ENCODE assay signal across 8 cellular contexts in the genomic region with DNA sequence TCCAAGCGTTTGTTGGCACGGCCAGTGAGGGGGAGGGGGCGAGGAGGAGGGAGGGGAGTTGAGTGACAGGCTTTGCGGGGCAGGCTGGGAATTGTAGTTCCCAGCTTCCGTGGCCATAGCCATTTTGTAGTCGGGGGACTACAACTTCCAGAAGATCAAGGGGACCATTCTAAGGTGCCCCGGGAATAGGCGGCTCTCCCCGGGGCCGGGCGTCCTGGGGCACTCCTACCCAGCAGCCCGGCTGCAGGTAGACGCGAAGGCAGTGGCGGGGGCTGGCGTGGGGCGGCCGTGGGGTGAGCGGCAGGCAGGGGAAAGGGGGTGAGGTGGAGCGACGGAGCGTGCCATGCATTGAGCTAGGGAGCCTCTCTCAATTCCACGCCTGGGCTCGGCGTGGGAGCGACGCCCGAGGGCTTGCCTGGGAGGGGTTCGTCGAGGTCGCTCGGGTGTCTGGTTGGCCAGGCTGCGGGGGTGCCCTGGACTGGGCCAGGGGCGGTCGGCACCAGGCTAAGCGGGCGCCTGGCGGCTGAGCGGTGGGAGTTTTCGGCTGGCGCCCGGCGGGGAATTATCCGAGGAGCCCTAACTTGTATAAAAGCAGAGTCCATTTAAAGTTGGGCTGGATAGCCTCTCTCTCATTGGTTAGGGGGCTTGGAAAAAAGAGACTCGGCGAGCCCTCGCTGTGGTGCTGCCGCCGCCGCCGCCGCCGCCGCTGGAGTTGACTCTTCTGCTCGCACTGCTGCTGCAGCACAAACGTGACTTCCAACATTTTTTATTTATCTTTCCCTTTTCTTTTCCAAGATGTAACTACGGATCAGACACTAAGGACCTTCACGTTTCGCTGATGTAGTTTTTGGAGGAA. TPM values are rescaled to one million over a fixed set of nuclear protein-coding genes. Genes with fewer than 3 reads are reported as not detected.
DNase-seq lines count a peak whose midpoint lies in the region; ATAC-seq and TF ChIP-seq lines count a peak whose summit lies in the region.

A gene (plus strand): TSS at position 709 of the 856 bp plus-strand sequence. CDS start 471 bp downstream, outside the sequence.

- peaks cover 23% of the 10 kb centered on the region for H3K4me1 Mint-ChIP-seq in activated naive CD4-positive, alpha-beta T cell treated with anti-CD3 and anti-CD28 coated beads, Interleukin-2, amount 10 ng/mL, durations not matched to agents 7 days and 5 days

- peak within 1 kb of the TSS; percentile 97 for H3K27ac Mint-ChIP-seq in activated naive CD4-positive, alpha-beta T cell treated with anti-CD3 and anti-CD28 coated beads, Interleukin-2, amount 10 ng/mL, durations not matched to agents 7 days and 5 days

- DNase-seq in GM06990 (ENCODE audit: extremely low read depth, insufficient read length) (peak; percentile 96), NCI-H1048 (lab: John Stamatoyannopoulos, UW) (peak; percentile 94), SK-N-MC (ENCODE audit: low read depth, low spot score) (no peak), non-pigmented ciliary epithelial cell (ENCODE audit: low read depth) (peak; percentile 92), substantia nigra (lab: John Stamatoyannopoulos, UW) (peak; percentile 83 to 100 (median 96))
- peak; percentile 99 for DNase-seq in activated naive CD4-positive, alpha-beta T cell treated with anti-CD3 and anti-CD28 coated beads, Interleukin-2, amount 10 ng/mL, durations not matched to agents 7 days and 5 days

- H3K9me3 Mint-ChIP-seq in activated naive CD4-positive, alpha-beta T cell treated with anti-CD3 and anti-CD28 coated beads, Interleukin-2, amount 10 ng/mL, durations not matched to agents 7 days and 5 days: no peaks in the 10 kb centered on the region

- peaks cover 0 to 44% (median 2%) of the 10 kb centered on the region in 3 donors for H3K4me1 ChIP-seq in gastroesophageal sphincter

- peaks cover 9% of the 10 kb centered on the region for H3K27me3 Mint-ChIP-seq in activated naive CD4-positive, alpha-beta T cell treated with anti-CD3 and anti-CD28 coated beads, Interleukin-2, amount 10 ng/mL, durations not matched to agents 7 days and 5 days

- CTCF ChIA-PET in activated naive CD4-positive, alpha-beta T cell treated with anti-CD3 and anti-CD28 coated beads, Interleukin-2, amount 10 ng/mL, durations not matched to agents 7 days and 5 days (lab: Charles Lee): interaction anchor here (0.6 to 0.8 kb wide), 2 partner anchors 218 to 1189 kb away, joined by 3 read pairs; no protein-coding TSS in a partner anchor

- peak; percentile 55 for ATAC-seq in HG02571 (IDR thresholded peaks at IDR 0.05; ENCODE audit: unreplicated experiment)
- ATAC-seq in gastroesophageal sphincter: peak; percentile 87

- peak; percentile 71 to 79 for TF ChIP-seq POLR2A in gastroesophageal sphincter (IDR thresholded peaks at IDR 0.05)

- no peaks in the 10 kb centered on the region for H3K9me3 ChIP-seq in SK-N-MC (ENCODE audit: low read depth, low read length)
- H3K9me3 ChIP-seq in gastroesophageal sphincter: no peaks in the 10 kb centered on the region

- H3K27me3 ChIP-seq in GM06990 (replicated peaks; ENCODE audit: control insufficient read depth, insufficient read depth, low read length) (no peaks in the 10 kb centered on the region), gastroesophageal sphincter (no peaks in the 10 kb centered on the region)

- peaks cover 11% of the 10 kb centered on the region for H3K36me3 Mint-ChIP-seq in activated naive CD4-positive, alpha-beta T cell treated with anti-CD3 and anti-CD28 coated beads, Interleukin-2, amount 10 ng/mL, durations not matched to agents 7 days and 5 days

- H3K9ac ChIP-seq in SK-N-MC (ENCODE audit: insufficient read length): peak within 1 kb of the TSS; percentile 93

- peak within 1 kb of the TSS; percentile 98 for H3K4me3 Mint-ChIP-seq in activated naive CD4-positive, alpha-beta T cell treated with anti-CD3 and anti-CD28 coated beads, Interleukin-2, amount 10 ng/mL, durations not matched to agents 7 days and 5 days

- TF ChIP-seq CTCF in GM06990 (IDR thresholded peaks at IDR 0.05; ENCODE audit: insufficient read depth, low read length, poor library complexity, severe bottlenecking) (no peak), gastroesophageal sphincter (IDR thresholded peaks at IDR 0.05) (peak in 3 of 4 experiments; percentile 16 to 37 (median 25))

- TF ChIP-seq EP300 in gastroesophageal sphincter (IDR thresholded peaks at IDR 0.05): no peak

- WGBS in gastroesophageal sphincter (ENCODE audit: low coverage in 1 of 2), 2 donors: 0 to 2% methylated on average over 15 to 18 of the region's 59 CpGs

- H3K27ac ChIP-seq in SK-N-MC (peak within 1 kb of the TSS; percentile 96), gastroesophageal sphincter (peak within 1 kb of the TSS; percentile 75 to 98 (median 95)), substantia nigra (ENCODE audit: low read depth, low read length, poor library complexity, severe bottlenecking) (peak within 1 kb of the TSS; percentile 96)

- peak within 1 kb of the TSS; percentile 68 for H3K4me3 ChIP-seq in GM06990 (replicated peaks; ENCODE audit: low read depth, low read length)
- H3K4me3 ChIP-seq in SK-N-MC: peak within 1 kb of the TSS; percentile 93
- peak within 1 kb of the TSS; percentile 64 to 86 for H3K4me3 ChIP-seq in gastroesophageal sphincter

- H3K36me3 ChIP-seq in GM06990 (ENCODE audit: control insufficient read depth, insufficient read depth, low read length) (no peaks in the 10 kb centered on the region), SK-N-MC (ENCODE audit: insufficient read depth, low read length) (no peaks in the 10 kb centered on the region), gastroesophageal sphincter (no peaks in the 10 kb centered on the region)

RNA-seq across cellular contexts. Expression of the gene that starts here (rescaled TPM):
- total RNA-seq in gastroesophageal sphincter: 10 to 100 TPM in 1 of 4 donors, 1 to 10 TPM in 3; 6.8 to 12.3 (median 8.5) TPM
